14 cellular contexts compared by ENCODE assay signal in the genomic region with DNA sequence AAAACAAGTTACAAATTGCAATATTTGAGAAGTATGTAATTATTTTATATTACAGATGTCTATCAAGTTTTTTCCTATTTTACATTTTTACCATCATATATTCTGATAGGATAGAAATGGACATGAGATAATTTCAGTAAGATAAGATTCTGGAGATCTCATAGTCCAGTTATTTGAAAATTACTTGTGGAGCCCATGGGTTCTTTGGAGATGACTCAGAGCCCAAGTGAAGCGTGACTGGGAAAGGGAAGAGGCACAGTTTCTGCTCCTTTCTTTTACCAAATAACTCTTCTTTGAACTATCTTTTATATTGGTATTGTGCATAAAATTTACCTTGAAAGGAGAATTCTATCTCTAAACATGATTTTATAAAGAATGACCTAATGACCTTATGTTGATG. TPM values are rescaled to one million over a fixed set of nuclear protein-coding genes. Genes with fewer than 3 reads are reported as not detected.
DNase-seq lines count a peak whose midpoint lies in the region; ATAC-seq, FAIRE-seq and TF ChIP-seq lines count a peak whose summit lies in the region.
"Had no signal": no experiment of that assay in that cellular context is flagged by ENCODE, and none has a peak within 500 bp of the region (broad histone marks: within the 10 kb centered on the region; RNA-seq: fewer than 3 reads in every experiment).

No MANE protein-coding gene starts in this region.

- FAIRE-seq in HTR-8/SVneo (lab: Jason Lieb, UNC) (no peak), frontal cortex (lab: Jason Lieb, UNC) (no peak)

- peaks cover 70% of the 10 kb centered on the region for H3K4me1 ChIP-seq in left ventricle myocardium inferior
- H3K4me1 ChIP-seq: Peyer's patch had no signal

- intact Hi-C loops in left ventricle myocardium inferior (cut with micrococcal nuclease), result no loop called here
- intact Hi-C loops in Right ventricle myocardium superior (cut with DNase I), result no loop called here

- H3K27ac ChIP-seq in left ventricle myocardium inferior (replicated peaks), result peak overlapping the region; percentile 85
- H3K27ac ChIP-seq: Peyer's patch had no signal

- peak overlapping the region; percentile 63 for H3K4me3 ChIP-seq in left ventricle myocardium inferior
- H3K4me3 ChIP-seq in fibroblast of villous mesenchyme (ENCODE audit: low read depth, low read length), result no peak overlapping the region
- H3K4me3 ChIP-seq: Peyer's patch, skin epidermis had no signal

- no peaks in the 10 kb centered on the region for H3K27me3 ChIP-seq in left ventricle myocardium inferior (ENCODE audit: low read depth)
- H3K27me3 ChIP-seq: Peyer's patch had no signal

- DNase-seq in left ventricle myocardium inferior, result no peak
- DNase-seq in Right ventricle myocardium superior, result no peak
- peak; percentile 51 for DNase-seq in amniotic stem cell (lab: John Stamatoyannopoulos, UW)
- peak; percentile 58 for DNase-seq in fibroblast of villous mesenchyme (ENCODE audit: low read depth)
- DNase-seq in stromal cell of bone marrow (ENCODE audit: low read depth), result peak; percentile 41
- DNase-seq in NCI-H1417 (lab: John Stamatoyannopoulos, UW), result no peak
- no peak for DNase-seq in HTR-8/SVneo (ENCODE audit: insufficient read length, low spot score)
- no peak for DNase-seq in frontal cortex (ENCODE audit: low spot score in 2 of 2)
- DNase-seq: anterior cingulate cortex, MM.1S, NCI-H345, Peyer's patch had no signal

- H3K9me3 ChIP-seq in left ventricle myocardium inferior (replicated peaks), result no peaks in the 10 kb centered on the region
- H3K9me3 ChIP-seq: Peyer's patch had no signal

- TF ChIP-seq CTCF in left ventricle myocardium inferior (IDR thresholded peaks at IDR 0.05; ENCODE audit: borderline replicate concordance), result no peak
- TF ChIP-seq CTCF in fibroblast of villous mesenchyme (IDR thresholded peaks at IDR 0.05; ENCODE audit: insufficient read depth, low read depth, low read length), result no peak

- ATAC-seq in Right ventricle myocardium superior (ENCODE audit: poor library complexity), result no peak

- peaks cover 16% of the 10 kb centered on the region for H3K36me3 ChIP-seq in left ventricle myocardium inferior
- H3K36me3 ChIP-seq: Peyer's patch had no signal

RNA-seq across cellular contexts. Expression of gene CD36, which starts 2.4 kb away (rescaled TPM):
- total RNA-seq in left ventricle myocardium inferior (1,018 TPM), Right ventricle myocardium superior (1,239 TPM), fibroblast of villous mesenchyme (1.3 and 4.3 TPM in 2 replicates), frontal cortex (22.0 TPM)
- total RNA-seq: G401 had no signal

Comparison
In these comparisons a context has a peak if more than half of its experiments do, and no peak if none do; other contexts are left out.
1. DNase-seq: peak in amniotic stem cell (single experiment), fibroblast of villous mesenchyme (single experiment) and stromal cell of bone marrow (single experiment); none in left ventricle myocardium inferior (single experiment), Right ventricle myocardium superior (single experiment), NCI-H1417 (0 of 3), HTR-8/SVneo (single experiment) and frontal cortex (0 of 2).
2. RNA of gene CD36, which starts 2.4 kb away (total RNA-seq): 1,239 TPM in Right ventricle myocardium superior (single experiment) and 1,018 TPM in left ventricle myocardium inferior (single experiment); 22.0 TPM in frontal cortex (single experiment) and 1.3 to 4.3 TPM in fibroblast of villous mesenchyme; every median in the first group is over 10 times any median in the second.